Comparison of ENCODE assay signal across 20 cellular contexts in the genomic region with DNA sequence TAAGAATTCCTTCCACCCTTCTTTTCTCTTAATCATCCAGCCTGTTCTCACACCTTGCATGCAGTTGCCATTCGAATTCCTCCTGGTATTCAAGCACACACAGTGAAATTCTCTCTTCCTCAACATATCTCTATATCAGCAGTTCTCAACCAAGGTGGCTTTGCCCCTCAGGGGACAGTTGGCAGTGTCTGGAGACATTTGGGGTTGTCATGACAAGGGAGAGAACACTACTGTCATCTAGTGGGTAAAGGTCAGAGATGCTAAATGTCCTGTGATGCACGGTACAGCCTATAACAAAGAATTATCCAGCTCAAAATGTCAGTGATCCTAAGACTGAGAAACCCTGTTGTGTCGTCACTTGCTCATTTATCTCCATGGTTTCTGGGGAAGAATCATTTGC.
DNase-seq lines count a peak whose midpoint lies in the region; ATAC-seq and TF ChIP-seq lines count a peak whose summit lies in the region.
"Had no signal": no experiment of that assay in that cellular context is flagged by ENCODE, and none has a peak within 500 bp of the region (broad histone marks: within the 10 kb centered on the region; RNA-seq: fewer than 3 reads in every experiment).

No MANE protein-coding gene starts in this region.

- no peak overlapping the region for H2AFZ ChIP-seq in OCI-LY7 (ENCODE audit: low read length)
- H2AFZ ChIP-seq: GM23338 had no signal

- peaks cover 2% of the 10 kb centered on the region for H3K27me3 ChIP-seq in effector memory CD4-positive, alpha-beta T cell (replicated peaks; ENCODE audit: control insufficient read depth, insufficient read depth, low read length, poor library complexity, severe bottlenecking)

- POLR2A ChIA-PET in OCI-LY7 (lab: Charles Lee), result interaction anchor here (0.6 to 1.2 kb wide), 2 partner anchors 9 to 1570 kb away, joined by 3 read pairs; no protein-coding TSS in a partner anchor

- ATAC-seq in GM18867 (IDR thresholded peaks at IDR 0.05; ENCODE audit: unreplicated experiment), result no peak
- no peak for ATAC-seq in HG03175 (IDR thresholded peaks at IDR 0.05; ENCODE audit: unreplicated experiment)
- ATAC-seq: GM23338 had no signal

- H3K9me2 ChIP-seq in OCI-LY7 (ENCODE audit: insufficient read depth, low read length), result no peaks in the 10 kb centered on the region
- H3K9me2 ChIP-seq: SK-N-SH had no signal

- intact Hi-C loops in OCI-LY7 (cut with micrococcal nuclease; ENCODE audit: unreplicated experiment), result no loop called here

- TF ChIP-seq CTCF in C4-2B (conservative IDR thresholded peaks at IDR 0.05) (0 out of 2 replicates have a peak, but pooled peaks have one; percentile 6), OCI-LY7 (conservative IDR thresholded peaks at IDR 0.05; ENCODE audit: low read length) (0 out of 2 replicates have a peak, but pooled peaks have one; percentile 21)

- H3K4me3 ChIP-seq in OCI-LY7 (ENCODE audit: low read depth, low read length, poor library complexity, severe bottlenecking), result no peak overlapping the region
- H3K4me3 ChIP-seq in effector memory CD4-positive, alpha-beta T cell (ENCODE audit: insufficient read depth, low read depth, low read length, poor library complexity, severe bottlenecking), result no peak overlapping the region
- H3K4me3 ChIP-seq: GM23338 had no signal

- no peak overlapping the region for H3K4me2 ChIP-seq in OCI-LY7 (ENCODE audit: low read length)
- H3K4me2 ChIP-seq: GM23338, SK-N-SH had no signal

- no peaks in the 10 kb centered on the region for H3K4me1 ChIP-seq in OCI-LY7 (ENCODE audit: insufficient read depth, low read length, poor library complexity, severe bottlenecking)
- no peaks in the 10 kb centered on the region for H3K4me1 ChIP-seq in effector memory CD4-positive, alpha-beta T cell (ENCODE audit: control insufficient read depth, insufficient read depth, low read length, poor library complexity, severe bottlenecking)

- H3K27ac ChIP-seq in C4-2B (no peak overlapping the region), OCI-LY7 (ENCODE audit: low read depth, low read length, poor library complexity, severe bottlenecking) (no peak overlapping the region)
- no peak overlapping the region for H3K27ac ChIP-seq in effector memory CD4-positive, alpha-beta T cell (ENCODE audit: insufficient read depth, low read length, poor library complexity, severe bottlenecking)

- CTCF ChIA-PET in OCI-LY7 (lab: Charles Lee; ENCODE audit: unreplicated experiment), result no interaction called here

- H3K79me2 ChIP-seq in OCI-LY7 (ENCODE audit: insufficient read depth, low read depth, low read length), result no peaks in the 10 kb centered on the region

- no peaks in the 10 kb centered on the region for H3K36me3 ChIP-seq in OCI-LY7 (ENCODE audit: insufficient read depth, low read length)
- H3K36me3 ChIP-seq in effector memory CD4-positive, alpha-beta T cell (ENCODE audit: control insufficient read depth, insufficient read depth, low read length), result no peaks in the 10 kb centered on the region

- no TSS peak for BruUV-seq in OCI-LY7 (replicated peaks; lab: Mats Ljungman, UMichigan)

- DNase-seq in HT1080 (ENCODE audit: low read depth) (peak; percentile 5), OCI-LY7 (ENCODE audit: low spot score) (peak; percentile 2), islet precursor cell (peak; percentile 52)
- DNase-seq in stimulated activated CD4-positive, alpha-beta T cell treated with anti-CD3 and anti-CD28 coated beads, Interleukin-4, amount 100 ng/mL, for 4 hours, result no peak
- no peak for DNase-seq in effector memory CD4-positive, alpha-beta T cell
- DNase-seq: COR-L47, DMS153, IMR-90, MV-4-11, NCI-H1436, NCI-H2029, NCI-H2171 treated with DMSO at 0.1 percent for 48 hours, NCI-H446 treated with DMSO at 0.1 percent for 48 hours, Right ventricle myocardium superior, SK-N-SH, T-helper 1 cell had no signal

- H4K20me1 ChIP-seq in OCI-LY7 (ENCODE audit: insufficient read depth, low read length), result no peaks in the 10 kb centered on the region

- H3K9me3 ChIP-seq in OCI-LY7 (ENCODE audit: low read length), result no peaks in the 10 kb centered on the region
- no peaks in the 10 kb centered on the region for H3K9me3 ChIP-seq in effector memory CD4-positive, alpha-beta T cell (ENCODE audit: control insufficient read depth, low read length)
- H3K9me3 ChIP-seq: SK-N-SH had no signal

Comparison
In these comparisons a context has a peak if more than half of its experiments do, and no peak if none do; other contexts are left out.
1. DNase-seq: peak in HT1080 (single experiment), OCI-LY7 (single experiment) and islet precursor cell (single experiment); none in stimulated activated CD4-positive, alpha-beta T cell treated with anti-CD3 and anti-CD28 coated beads, Interleukin-4, amount 100 ng/mL, for 4 hours (0 of 2) and effector memory CD4-positive, alpha-beta T cell (0 of 3).